1 cellular context compared by ENCODE assay signal in genomic region chr3:123789160-123789559, GRCh38.
TF ChIP-seq lines count a peak whose summit lies in the region.

No MANE protein-coding gene starts in this region.

TF ChIP-seq in GM23338, 12 proteins besides CTCF, POLR2A, EP300 and RAD21 (continued from another document):
- TF ChIP-seq, protein P1, sequence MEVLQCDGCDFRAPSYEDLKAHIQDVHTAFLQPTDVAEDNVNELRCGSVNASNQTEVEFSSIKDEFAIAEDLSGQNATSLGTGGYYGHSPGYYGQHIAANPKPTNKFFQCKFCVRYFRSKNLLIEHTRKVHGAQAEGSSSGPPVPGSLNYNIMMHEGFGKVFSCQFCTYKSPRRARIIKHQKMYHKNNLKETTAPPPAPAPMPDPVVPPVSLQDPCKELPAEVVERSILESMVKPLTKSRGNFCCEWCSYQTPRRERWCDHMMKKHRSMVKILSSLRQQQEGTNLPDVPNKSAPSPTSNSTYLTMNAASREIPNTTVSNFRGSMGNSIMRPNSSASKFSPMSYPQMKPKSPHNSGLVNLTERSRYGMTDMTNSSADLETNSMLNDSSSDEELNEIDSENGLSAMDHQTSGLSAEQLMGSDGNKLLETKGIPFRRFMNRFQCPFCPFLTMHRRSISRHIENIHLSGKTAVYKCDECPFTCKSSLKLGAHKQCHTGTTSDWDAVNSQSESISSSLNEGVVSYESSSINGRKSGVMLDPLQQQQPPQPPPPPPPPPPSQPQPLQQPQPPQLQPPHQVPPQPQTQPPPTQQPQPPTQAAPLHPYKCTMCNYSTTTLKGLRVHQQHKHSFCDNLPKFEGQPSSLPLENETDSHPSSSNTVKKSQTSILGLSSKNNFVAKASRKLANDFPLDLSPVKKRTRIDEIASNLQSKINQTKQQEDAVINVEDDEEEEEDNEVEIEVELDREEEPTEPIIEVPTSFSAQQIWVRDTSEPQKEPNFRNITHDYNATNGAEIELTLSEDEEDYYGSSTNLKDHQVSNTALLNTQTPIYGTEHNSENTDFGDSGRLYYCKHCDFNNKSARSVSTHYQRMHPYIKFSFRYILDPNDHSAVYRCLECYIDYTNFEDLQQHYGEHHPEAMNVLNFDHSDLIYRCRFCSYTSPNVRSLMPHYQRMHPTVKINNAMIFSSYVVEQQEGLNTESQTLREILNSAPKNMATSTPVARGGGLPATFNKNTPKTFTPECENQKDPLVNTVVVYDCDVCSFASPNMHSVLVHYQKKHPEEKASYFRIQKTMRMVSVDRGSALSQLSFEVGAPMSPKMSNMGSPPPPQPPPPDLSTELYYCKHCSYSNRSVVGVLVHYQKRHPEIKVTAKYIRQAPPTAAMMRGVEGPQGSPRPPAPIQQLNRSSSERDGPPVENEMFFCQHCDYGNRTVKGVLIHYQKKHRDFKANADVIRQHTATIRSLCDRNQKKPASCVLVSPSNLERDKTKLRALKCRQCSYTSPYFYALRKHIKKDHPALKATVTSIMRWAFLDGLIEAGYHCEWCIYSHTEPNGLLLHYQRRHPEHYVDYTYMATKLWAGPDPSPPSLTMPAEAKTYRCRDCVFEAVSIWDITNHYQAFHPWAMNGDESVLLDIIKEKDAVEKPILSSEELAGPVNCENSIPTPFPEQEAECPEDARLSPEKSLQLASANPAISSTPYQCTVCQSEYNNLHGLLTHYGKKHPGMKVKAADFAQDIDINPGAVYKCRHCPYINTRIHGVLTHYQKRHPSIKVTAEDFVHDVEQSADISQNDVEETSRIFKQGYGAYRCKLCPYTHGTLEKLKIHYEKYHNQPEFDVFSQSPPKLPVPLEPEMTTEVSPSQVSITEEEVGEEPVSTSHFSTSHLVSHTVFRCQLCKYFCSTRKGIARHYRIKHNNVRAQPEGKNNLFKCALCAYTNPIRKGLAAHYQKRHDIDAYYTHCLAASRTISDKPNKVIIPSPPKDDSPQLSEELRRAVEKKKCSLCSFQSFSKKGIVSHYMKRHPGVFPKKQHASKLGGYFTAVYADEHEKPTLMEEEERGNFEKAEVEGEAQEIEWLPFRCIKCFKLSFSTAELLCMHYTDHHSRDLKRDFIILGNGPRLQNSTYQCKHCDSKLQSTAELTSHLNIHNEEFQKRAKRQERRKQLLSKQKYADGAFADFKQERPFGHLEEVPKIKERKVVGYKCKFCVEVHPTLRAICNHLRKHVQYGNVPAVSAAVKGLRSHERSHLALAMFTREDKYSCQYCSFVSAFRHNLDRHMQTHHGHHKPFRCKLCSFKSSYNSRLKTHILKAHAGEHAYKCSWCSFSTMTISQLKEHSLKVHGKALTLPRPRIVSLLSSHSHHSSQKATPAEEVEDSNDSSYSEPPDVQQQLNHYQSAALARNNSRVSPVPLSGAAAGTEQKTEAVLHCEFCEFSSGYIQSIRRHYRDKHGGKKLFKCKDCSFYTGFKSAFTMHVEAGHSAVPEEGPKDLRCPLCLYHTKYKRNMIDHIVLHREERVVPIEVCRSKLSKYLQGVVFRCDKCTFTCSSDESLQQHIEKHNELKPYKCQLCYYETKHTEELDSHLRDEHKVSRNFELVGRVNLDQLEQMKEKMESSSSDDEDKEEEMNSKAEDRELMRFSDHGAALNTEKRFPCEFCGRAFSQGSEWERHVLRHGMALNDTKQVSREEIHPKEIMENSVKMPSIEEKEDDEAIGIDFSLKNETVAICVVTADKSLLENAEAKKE (CRISPR knock-in tag; IDR thresholded peaks at IDR 0.05), result no peak
